Comparison of ENCODE assay signal across 21 cellular contexts in genomic region chr1:111802984-111803383, GRCh38. TPM values are rescaled to one million over a fixed set of nuclear protein-coding genes. Genes with fewer than 3 reads are reported as not detected.
DNase-seq lines count a peak whose midpoint lies in the region; ATAC-seq and TF ChIP-seq lines count a peak whose summit lies in the region.
"Had no signal": no experiment of that assay in that cellular context is flagged by ENCODE, and none has a peak within 500 bp of the region (broad histone marks: within the 10 kb centered on the region; RNA-seq: fewer than 3 reads in every experiment).

No MANE protein-coding gene starts in this region.

- H3K27ac ChIP-seq in right atrium auricular region (peak overlapping the region; percentile 57 to 73), osteoblast (ENCODE audit: low read depth, low read length) (no peak overlapping the region)
- H3K27ac ChIP-seq: A549; BLaER1 treated with 17β-estradiol and CSF1 and Interleukin-3, amounts not matched to agents 10 nM and 100 nM had no signal

- H3K36me3 ChIP-seq in right atrium auricular region (no peaks in the 10 kb centered on the region), osteoblast (ENCODE audit: insufficient read depth, low read length) (no peaks in the 10 kb centered on the region)
- H3K36me3 ChIP-seq: BE2C; BLaER1 treated with 17β-estradiol and CSF1 and Interleukin-3, amounts not matched to agents 10 nM and 100 nM; HAP-1 had no signal

- H3K4me1 Mint-ChIP-seq in CD14-positive monocyte = no peaks in the 10 kb centered on the region

- peaks cover 0 to 2% (median 0%) of the 10 kb centered on the region in 7 donors for H3K9me3 Mint-ChIP-seq in CD14-positive monocyte
- H3K9me3 Mint-ChIP-seq: HFFc6 had no signal

- no peak for ATAC-seq in left cardiac atrium
- ATAC-seq: A549 had no signal

- H3K9me3 ChIP-seq in right atrium auricular region (no peaks in the 10 kb centered on the region), osteoblast (ENCODE audit: low read depth, low read length) (no peaks in the 10 kb centered on the region)
- H3K9me3 ChIP-seq: A549; BE2C; BLaER1 treated with 17β-estradiol and CSF1 and Interleukin-3, amounts not matched to agents 10 nM and 100 nM had no signal

- H3K36me3 Mint-ChIP-seq in CD14-positive monocyte = no peaks in the 10 kb centered on the region
- H3K36me3 Mint-ChIP-seq: CD4-positive, alpha-beta memory T cell had no signal

- no peak overlapping the region for H2AFZ ChIP-seq in osteoblast (ENCODE audit: low read length)

- H3K27ac Mint-ChIP-seq in CD14-positive monocyte = no peak overlapping the region
- H3K27ac Mint-ChIP-seq: CD4-positive, alpha-beta memory T cell; HFFc6 had no signal

- H3K4me2 ChIP-seq in osteoblast (ENCODE audit: insufficient read depth, low read length) = no peak overlapping the region
- H3K4me2 ChIP-seq: A549; BLaER1 treated with 17β-estradiol and CSF1 and Interleukin-3, amounts not matched to agents 10 nM and 100 nM had no signal

- intact Hi-C loops in left cardiac atrium (cut with DNase I) = loop anchor here in 1 of 2 donors (10.0 kb wide), 1 partner anchor 532 kb away; no protein-coding TSS in a partner anchor
- intact Hi-C loops in CD14-positive monocyte (cut with micrococcal nuclease) = no loop called here

- H3K27me3 Mint-ChIP-seq in CD14-positive monocyte (ENCODE audit: low read depth in 3 of 3) = peaks cover 0 to 4% (median 3%) of the 10 kb centered on the region in 3 donors

- no peak overlapping the region for H3K4me3 Mint-ChIP-seq in CD14-positive monocyte
- H3K4me3 Mint-ChIP-seq: CD4-positive, alpha-beta memory T cell; HFFc6 had no signal

- H3K4me3 ChIP-seq in right atrium auricular region (no peak overlapping the region), osteoblast (ENCODE audit: insufficient read depth, low read length) (no peak overlapping the region)
- H3K4me3 ChIP-seq: A549; BLaER1 treated with 17β-estradiol and CSF1 and Interleukin-3, amounts not matched to agents 10 nM and 100 nM; HAP-1 had no signal

- no peaks in the 10 kb centered on the region for H4K20me1 ChIP-seq in osteoblast (ENCODE audit: insufficient read depth, low read length)
- H4K20me1 ChIP-seq: BLaER1 treated with 17β-estradiol and CSF1 and Interleukin-3, amounts not matched to agents 10 nM and 100 nM had no signal

- no peaks in the 10 kb centered on the region for H3K79me2 ChIP-seq in osteoblast (ENCODE audit: insufficient read depth, low read length)

- peaks cover 0 to 21% of the 10 kb centered on the region in 2 donors for H3K4me1 ChIP-seq in right atrium auricular region
- H3K4me1 ChIP-seq in osteoblast (ENCODE audit: insufficient read depth, low read length) = no peaks in the 10 kb centered on the region
- H3K4me1 ChIP-seq: A549, BE2C, HAP-1 had no signal

- no peak for TF ChIP-seq CTCF in right atrium auricular region (IDR thresholded peaks at IDR 0.05)
- TF ChIP-seq CTCF in osteoblast (IDR thresholded peaks at IDR 0.05; ENCODE audit: extremely low read depth, low read depth, low read length) = no peak
- TF ChIP-seq CTCF in CD14-positive monocyte (IDR thresholded peaks at IDR 0.05) = no peak

- H3K27me3 ChIP-seq in right atrium auricular region (no peaks in the 10 kb centered on the region), osteoblast (ENCODE audit: insufficient read depth, low read length) (peaks cover 6% of the 10 kb centered on the region)
- H3K27me3 ChIP-seq: BE2C; BLaER1 treated with 17β-estradiol and CSF1 and Interleukin-3, amounts not matched to agents 10 nM and 100 nM had no signal

- DNase-seq in right atrium auricular region (ENCODE audit: low spot score) = no peak
- DNase-seq in left cardiac atrium = no peak
- DNase-seq in NCI-H146 treated with DMSO at 0.1 percent for 48 hours (lab: John Stamatoyannopoulos, UW; ENCODE audit: unreplicated experiment) = peak; percentile 14
- peak; percentile 75 for DNase-seq in osteoblast (ENCODE audit: insufficient read length, low spot score, missing footprints)
- no peak for DNase-seq in stimulated activated CD4-positive, alpha-beta T cell treated with anti-CD3 and anti-CD28 coated beads, Interleukin-12 subunit alpha, Interleukin-12 subunit beta, amount 100 ng/mL, for 4 hours
- no peak for DNase-seq in CD14-positive monocyte (ENCODE audit: low spot score)
- DNase-seq: 8988T; ACHN; AML-193; BE2C; Calu3; CD4-positive, alpha-beta memory T cell; COR-L47; DMS53; DMS79 treated with DMSO at 0.1 percent for 48 hours; GF-D8; GOT3; HFFc6 had no signal

RNA-seq across cellular contexts. Expression of gene DDX20, which starts 47.3 kb away (rescaled TPM):
- 1 to 10 TPM; 6.1 to 8.8 TPM for total RNA-seq in right atrium auricular region
- 1 to 10 TPM; 7.8 TPM for total RNA-seq in left cardiac atrium
- 15.6 and 19.2 TPM in 2 replicates for total RNA-seq in osteoblast
- 1 to 10 TPM; 3.1 to 4.0 TPM for polyA plus RNA-seq in CD14-positive monocyte

Comparison
In these comparisons a context has a peak if more than half of its experiments do, and no peak if none do; other contexts are left out.
1. DNase-seq: peak in NCI-H146 treated with DMSO at 0.1 percent for 48 hours (single experiment) and osteoblast (single experiment); none in right atrium auricular region (single experiment), left cardiac atrium (single experiment), stimulated activated CD4-positive, alpha-beta T cell treated with anti-CD3 and anti-CD28 coated beads, Interleukin-12 subunit alpha, Interleukin-12 subunit beta, amount 100 ng/mL, for 4 hours (single experiment) and CD14-positive monocyte (single experiment).